In the genomic region with DNA sequence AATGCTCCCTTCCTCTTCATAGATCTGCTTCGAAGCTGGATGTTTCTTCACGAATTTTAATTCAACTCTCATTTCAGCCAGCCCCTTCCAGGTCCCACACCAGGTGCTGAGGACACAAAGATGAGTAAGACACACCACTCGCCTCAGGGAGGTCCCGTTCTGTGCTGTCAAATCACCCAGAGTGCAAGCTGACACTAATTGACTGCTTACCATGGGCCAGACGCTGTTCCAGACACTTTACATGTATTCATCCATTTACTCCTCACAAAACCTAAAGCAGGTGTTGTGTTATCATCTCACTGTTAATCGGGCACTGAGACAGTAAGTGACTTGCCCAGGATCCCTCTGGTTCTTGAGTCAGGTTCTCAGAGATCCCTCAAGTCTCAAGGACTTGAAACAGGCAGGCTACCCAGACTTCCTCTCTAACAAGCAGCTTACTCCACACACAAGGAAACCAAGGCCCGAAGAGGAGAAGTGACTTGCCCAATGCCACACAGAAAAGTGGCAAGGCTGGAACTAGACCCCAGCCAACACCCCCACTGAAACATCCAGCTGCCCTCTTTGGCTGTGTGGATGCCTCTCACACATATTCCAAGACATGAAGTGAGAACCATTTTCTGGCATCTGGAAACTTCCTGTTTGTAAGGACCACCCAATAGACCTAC, we compare ENCODE assay signal across 3 cellular contexts.
TF ChIP-seq lines count a peak whose summit lies in the region.

No MANE protein-coding gene starts in this region.

TF ChIP-seq in SK-N-SH, 30 proteins besides CTCF, POLR2A, EP300 and RAD21 (continued from another document):
- TF ChIP-seq MEF2A (IDR thresholded peaks at IDR 0.05; ENCODE audit: borderline replicate concordance, low read depth) (no peak), SMC3 (IDR thresholded peaks at IDR 0.05; ENCODE audit: low read depth, low read length) (no peak), EZH2phosphoT487 (IDR thresholded peaks at IDR 0.05; ENCODE audit: borderline replicate concordance, low read depth) (no peak), CHD2 (IDR thresholded peaks at IDR 0.05; ENCODE audit: low read length, partially characterized antibody) (no peak), RXRA (IDR thresholded peaks at IDR 0.05; ENCODE audit: borderline replicate concordance, low read depth) (no peak), FOSL2 (IDR thresholded peaks at IDR 0.05; ENCODE audit: borderline replicate concordance, low read depth) (no peak), GATA2 (CRISPR knock-in tag; IDR thresholded peaks at IDR 0.05) (no peak)
- TF ChIP-seq, protein P1, sequence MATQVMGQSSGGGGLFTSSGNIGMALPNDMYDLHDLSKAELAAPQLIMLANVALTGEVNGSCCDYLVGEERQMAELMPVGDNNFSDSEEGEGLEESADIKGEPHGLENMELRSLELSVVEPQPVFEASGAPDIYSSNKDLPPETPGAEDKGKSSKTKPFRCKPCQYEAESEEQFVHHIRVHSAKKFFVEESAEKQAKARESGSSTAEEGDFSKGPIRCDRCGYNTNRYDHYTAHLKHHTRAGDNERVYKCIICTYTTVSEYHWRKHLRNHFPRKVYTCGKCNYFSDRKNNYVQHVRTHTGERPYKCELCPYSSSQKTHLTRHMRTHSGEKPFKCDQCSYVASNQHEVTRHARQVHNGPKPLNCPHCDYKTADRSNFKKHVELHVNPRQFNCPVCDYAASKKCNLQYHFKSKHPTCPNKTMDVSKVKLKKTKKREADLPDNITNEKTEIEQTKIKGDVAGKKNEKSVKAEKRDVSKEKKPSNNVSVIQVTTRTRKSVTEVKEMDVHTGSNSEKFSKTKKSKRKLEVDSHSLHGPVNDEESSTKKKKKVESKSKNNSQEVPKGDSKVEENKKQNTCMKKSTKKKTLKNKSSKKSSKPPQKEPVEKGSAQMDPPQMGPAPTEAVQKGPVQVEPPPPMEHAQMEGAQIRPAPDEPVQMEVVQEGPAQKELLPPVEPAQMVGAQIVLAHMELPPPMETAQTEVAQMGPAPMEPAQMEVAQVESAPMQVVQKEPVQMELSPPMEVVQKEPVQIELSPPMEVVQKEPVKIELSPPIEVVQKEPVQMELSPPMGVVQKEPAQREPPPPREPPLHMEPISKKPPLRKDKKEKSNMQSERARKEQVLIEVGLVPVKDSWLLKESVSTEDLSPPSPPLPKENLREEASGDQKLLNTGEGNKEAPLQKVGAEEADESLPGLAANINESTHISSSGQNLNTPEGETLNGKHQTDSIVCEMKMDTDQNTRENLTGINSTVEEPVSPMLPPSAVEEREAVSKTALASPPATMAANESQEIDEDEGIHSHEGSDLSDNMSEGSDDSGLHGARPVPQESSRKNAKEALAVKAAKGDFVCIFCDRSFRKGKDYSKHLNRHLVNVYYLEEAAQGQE (IDR thresholded peaks at IDR 0.05; ENCODE audit: low read depth, low read length), result no peak
- TF ChIP-seq, protein P2, sequence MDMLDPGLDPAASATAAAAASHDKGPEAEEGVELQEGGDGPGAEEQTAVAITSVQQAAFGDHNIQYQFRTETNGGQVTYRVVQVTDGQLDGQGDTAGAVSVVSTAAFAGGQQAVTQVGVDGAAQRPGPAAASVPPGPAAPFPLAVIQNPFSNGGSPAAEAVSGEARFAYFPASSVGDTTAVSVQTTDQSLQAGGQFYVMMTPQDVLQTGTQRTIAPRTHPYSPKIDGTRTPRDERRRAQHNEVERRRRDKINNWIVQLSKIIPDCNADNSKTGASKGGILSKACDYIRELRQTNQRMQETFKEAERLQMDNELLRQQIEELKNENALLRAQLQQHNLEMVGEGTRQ (IDR thresholded peaks at IDR 0.05; ENCODE audit: borderline replicate concordance, low read depth, low read length), result no peak

TF ChIP-seq in SK-N-SH treated with all-trans-retinoic acid at 6 μM for 48 hours, 23 proteins besides CTCF, POLR2A, EP300 and RAD21 (continued from another document and continues in another):
- TF ChIP-seq GLIS3 (CRISPR knock-in tag; IDR thresholded peaks at IDR 0.05) (no peak), PPARA (CRISPR knock-in tag; IDR thresholded peaks at IDR 0.05; ENCODE audit: borderline replicate concordance) (no peak), ZFP3 (CRISPR knock-in tag; IDR thresholded peaks at IDR 0.05) (no peak), SNAI2 (CRISPR knock-in tag; IDR thresholded peaks at IDR 0.05) (no peak), PATZ1 (CRISPR knock-in tag; IDR thresholded peaks at IDR 0.05; ENCODE audit: borderline replicate concordance) (no peak), CSRNP3 (CRISPR knock-in tag; IDR thresholded peaks at IDR 0.05) (no peak), ARNTL (CRISPR knock-in tag; IDR thresholded peaks at IDR 0.05; ENCODE audit: borderline replicate concordance, low read depth) (no peak), ZC3H10 (CRISPR knock-in tag; IDR thresholded peaks at IDR 0.05) (no peak), ZNF8 (CRISPR knock-in tag; IDR thresholded peaks at IDR 0.05) (no peak)
- TF ChIP-seq, protein P3, sequence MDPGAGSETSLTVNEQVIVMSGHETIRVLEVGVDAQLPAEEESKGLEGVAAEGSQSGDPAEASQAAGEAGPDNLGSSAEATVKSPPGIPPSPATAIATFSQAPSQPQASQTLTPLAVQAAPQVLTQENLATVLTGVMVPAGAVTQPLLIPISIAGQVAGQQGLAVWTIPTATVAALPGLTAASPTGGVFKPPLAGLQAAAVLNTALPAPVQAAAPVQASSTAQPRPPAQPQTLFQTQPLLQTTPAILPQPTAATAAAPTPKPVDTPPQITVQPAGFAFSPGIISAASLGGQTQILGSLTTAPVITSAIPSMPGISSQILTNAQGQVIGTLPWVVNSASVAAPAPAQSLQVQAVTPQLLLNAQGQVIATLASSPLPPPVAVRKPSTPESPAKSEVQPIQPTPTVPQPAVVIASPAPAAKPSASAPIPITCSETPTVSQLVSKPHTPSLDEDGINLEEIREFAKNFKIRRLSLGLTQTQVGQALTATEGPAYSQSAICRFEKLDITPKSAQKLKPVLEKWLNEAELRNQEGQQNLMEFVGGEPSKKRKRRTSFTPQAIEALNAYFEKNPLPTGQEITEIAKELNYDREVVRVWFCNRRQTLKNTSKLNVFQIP (CRISPR knock-in tag; IDR thresholded peaks at IDR 0.05; ENCODE audit: borderline replicate concordance, low read depth), result no peak

TF ChIP-seq in GM12878, 131 proteins besides CTCF, POLR2A, EP300 and RAD21 (continued from another document):
- TF ChIP-seq E2F4 (IDR thresholded peaks at IDR 0.05; ENCODE audit: low read depth, low read length) (no peak), RBBP5 (conservative IDR thresholded peaks at IDR 0.05) (no peak), CHD2 (IDR thresholded peaks at IDR 0.05; ENCODE audit: borderline replicate concordance, low read depth, low read length) (no peak)
